13 cellular contexts compared by ENCODE assay signal in genomic region chr11:123628936-123629683, GRCh38. TPM values are rescaled to one million over a fixed set of nuclear protein-coding genes. Genes with fewer than 3 reads are reported as not detected.
DNase-seq lines count a peak whose midpoint lies in the region; TF ChIP-seq lines count a peak whose summit lies in the region.
"Had no signal": no experiment of that assay in that cellular context is flagged by ENCODE, and none has a peak within 500 bp of the region (broad histone marks: within the 10 kb centered on the region; RNA-seq: fewer than 3 reads in every experiment).

No MANE protein-coding gene starts in this region.

- no peak overlapping the region for H3K27ac ChIP-seq in thyroid gland
- H3K27ac ChIP-seq: colonic mucosa had no signal

- DNase-seq in NB4 (ENCODE audit: low read depth) (peak; percentile 11), hepatic stellate cell (ENCODE audit: low spot score) (peak; percentile 31), thyroid gland (peak; percentile 3 to 8), NCI-H1930 (lab: John Stamatoyannopoulos, UW) (no peak), COR-L47 (lab: John Stamatoyannopoulos, UW) (no peak), H4 (ENCODE audit: low spot score) (no peak)
- DNase-seq: activated T-cell treated with anti-CD3 and anti-CD28 coated beads, Interleukin-2, amount 50 U/mL, for 4 hours; colonic mucosa; DMS79 treated with DMSO at 0.1 percent for 48 hours; gastrocnemius medialis; H9; MM.1S had no signal

- H3K27ac Mint-ChIP-seq in brain = peak overlapping the region in 3 of 5 experiments; percentile 4 to 63 (median 26)

- no peaks in the 10 kb centered on the region for H3K4me1 ChIP-seq in thyroid gland
- H3K4me1 ChIP-seq: colonic mucosa had no signal

- 69 to 72% methylated on average over 10 of the region's 10 CpGs for WGBS in thyroid gland, 2 donors

- no peak overlapping the region for H3K4me3 Mint-ChIP-seq in brain
- H3K4me3 Mint-ChIP-seq: activated T-cell treated with anti-CD3 and anti-CD28 coated beads, Interleukin-2, amount 50 U/mL, for 4 hours; H9 had no signal

- TF ChIP-seq CTCF in NB4 (IDR thresholded peaks at IDR 0.05; ENCODE audit: low read depth, low read length) (no peak), brain (conservative IDR thresholded peaks at IDR 0.05) (no peak), thyroid gland (IDR thresholded peaks at IDR 0.05) (no peak)

- H3K4me1 Mint-ChIP-seq in brain = no peaks in the 10 kb centered on the region

- TF ChIP-seq POLR2A in NB4 (IDR thresholded peaks at IDR 0.05; ENCODE audit: extremely low read depth, insufficient read length) (no peak), thyroid gland (IDR thresholded peaks at IDR 0.05) (no peak)

- no peaks in the 10 kb centered on the region for H3K36me3 ChIP-seq in thyroid gland
- H3K36me3 ChIP-seq: colonic mucosa had no signal

- no peaks in the 10 kb centered on the region for H3K27me3 ChIP-seq in thyroid gland
- H3K27me3 ChIP-seq: colonic mucosa, gastrocnemius medialis had no signal

- H3K36me3 Mint-ChIP-seq in brain = peaks cover 40% of the 10 kb centered on the region

- intact Hi-C loops in thyroid gland (cut with DNase I) = no loop called here

- H3K9me3 ChIP-seq in thyroid gland = no peaks in the 10 kb centered on the region
- H3K9me3 ChIP-seq: colonic mucosa, gastrocnemius medialis had no signal

- no peaks in the 10 kb centered on the region for H3K9me3 Mint-ChIP-seq in brain
- H3K9me3 Mint-ChIP-seq: activated T-cell treated with anti-CD3 and anti-CD28 coated beads, Interleukin-2, amount 50 U/mL, for 4 hours; H9 had no signal

- H3K4me3 ChIP-seq in NB4 (ENCODE audit: low read depth, low read length) = no peak overlapping the region
- no peak overlapping the region for H3K4me3 ChIP-seq in thyroid gland (replicated peaks in 1 of 3)
- H3K4me3 ChIP-seq: colonic mucosa, gastrocnemius medialis had no signal

- no peaks in the 10 kb centered on the region for H3K27me3 Mint-ChIP-seq in brain

RNA-seq across cellular contexts. Expression of gene SCN3B, which starts 25.3 kb away (rescaled TPM):
- polyA plus RNA-seq in brain (ENCODE audit: insufficient read depth, low read depth, low replicate concordance) = 17.7 TPM
- total RNA-seq in thyroid gland = 10 to 100 TPM in 2 of 4 donors, 1 to 10 TPM in 2; 6.6 to 15.3 (median 9.6) TPM
- total RNA-seq in H4 (2014; rRNA removed; shearing (Covaris generic)) = 0.39 TPM in 1 of 2 replicates, not detected in the other
- total RNA-seq: activated T-cell treated with anti-CD3 and anti-CD28 coated beads, Interleukin-2, amount 50 U/mL, for 4 hours had no signal

Comparison
In these comparisons a context has a peak if more than half of its experiments do, and no peak if none do; other contexts are left out.
1. DNase-seq: peak in NB4 (single experiment), hepatic stellate cell (single experiment) and thyroid gland (2 of 2); none in NCI-H1930 (0 of 2), COR-L47 (single experiment) and H4 (single experiment).